In the genomic region with DNA sequence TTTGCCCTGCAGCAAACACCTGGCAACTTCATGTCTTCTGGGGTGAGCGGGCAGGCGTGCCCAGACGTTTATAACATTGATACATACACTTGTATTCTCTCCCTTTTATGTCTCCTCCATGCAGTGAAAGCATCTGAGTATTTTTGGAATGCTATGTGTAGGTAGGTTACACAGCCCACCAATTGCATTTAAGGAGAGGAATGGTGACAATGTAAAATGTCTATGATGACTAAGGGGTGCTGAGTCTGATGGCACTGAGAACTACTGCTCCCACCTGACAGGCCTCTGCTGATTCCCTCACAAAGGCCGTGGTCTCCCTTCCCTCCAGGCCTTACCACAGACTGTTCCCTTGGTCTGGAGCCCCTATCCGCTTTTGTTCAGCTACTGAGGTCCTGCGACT, we compare ENCODE assay signal across 20 cellular contexts. TPM values are rescaled to one million over a fixed set of nuclear protein-coding genes. Genes with fewer than 3 reads are reported as not detected.
DNase-seq lines count a peak whose midpoint lies in the region; ATAC-seq, FAIRE-seq and TF ChIP-seq lines count a peak whose summit lies in the region.
"Had no signal": no experiment of that assay in that cellular context is flagged by ENCODE, and none has a peak within 500 bp of the region (broad histone marks: within the 10 kb centered on the region; RNA-seq: fewer than 3 reads in every experiment).

No MANE protein-coding gene starts in this region.

- peaks cover 11% of the 10 kb centered on the region for H3K4me1 Mint-ChIP-seq in endodermal cell
- H3K4me1 Mint-ChIP-seq: CD8-positive, alpha-beta memory T cell had no signal

- no peaks in the 10 kb centered on the region for H3K27me3 ChIP-seq in right lobe of liver
- no peaks in the 10 kb centered on the region for H3K27me3 ChIP-seq in HepG2 (ENCODE audit: control insufficient read depth in 1 of 2, insufficient read depth in 2 of 2, low read length in 2 of 2)
- no peaks in the 10 kb centered on the region for H3K27me3 ChIP-seq in keratinocyte (ENCODE audit: control insufficient read depth, extremely low read depth, insufficient read depth, low read length)
- no peaks in the 10 kb centered on the region for H3K27me3 ChIP-seq in pancreas
- H3K27me3 ChIP-seq in endodermal cell (ENCODE audit: control insufficient read depth, insufficient read depth, low read length, poor library complexity, severe bottlenecking): no peaks in the 10 kb centered on the region

- no peaks in the 10 kb centered on the region for H3K9me3 Mint-ChIP-seq in endodermal cell
- H3K9me3 Mint-ChIP-seq: CD8-positive, alpha-beta memory T cell had no signal

- no peak overlapping the region for H3K27ac Mint-ChIP-seq in endodermal cell

- H3K4me2 ChIP-seq in HepG2 (ENCODE audit: low read depth, low read length): no peak overlapping the region
- H3K4me2 ChIP-seq in keratinocyte (ENCODE audit: control insufficient read depth, extremely low read depth, insufficient read depth, low read depth, low read length): no peak overlapping the region
- H3K4me2 ChIP-seq: KMS-11 had no signal

- H3K27me3 Mint-ChIP-seq in endodermal cell (ENCODE audit: insufficient read depth): no peaks in the 10 kb centered on the region
- H3K27me3 Mint-ChIP-seq: CD8-positive, alpha-beta memory T cell had no signal

- no peak overlapping the region for H3K9ac ChIP-seq in HepG2 (ENCODE audit: insufficient read depth, low read depth, low read length)
- H3K9ac ChIP-seq in keratinocyte (ENCODE audit: control insufficient read depth, extremely low read depth, insufficient read depth, low read length): no peak overlapping the region
- H3K9ac ChIP-seq in endodermal cell (ENCODE audit: extremely low read depth, low read length, poor library complexity, severe bottlenecking): no peak overlapping the region
- H3K9ac ChIP-seq: KMS-11 had no signal

- peaks cover 0 to 40% (median 17%) of the 10 kb centered on the region in 4 donors for H3K4me1 ChIP-seq in right lobe of liver
- H3K4me1 ChIP-seq in HepG2 (ENCODE audit: insufficient read depth, low read length): peaks cover 34% of the 10 kb centered on the region
- peaks cover 39% of the 10 kb centered on the region for H3K4me1 ChIP-seq in keratinocyte (ENCODE audit: control insufficient read depth, extremely low read depth, insufficient read depth, low read length)
- H3K4me1 ChIP-seq in pancreas: peaks cover 18 to 23% (median 20%) of the 10 kb centered on the region in 3 donors
- H3K4me1 ChIP-seq in endodermal cell (ENCODE audit: control insufficient read depth, insufficient read depth, low read length): no peaks in the 10 kb centered on the region

- TF ChIP-seq POLR2A in right lobe of liver (IDR thresholded peaks at IDR 0.05): no peak
- TF ChIP-seq POLR2A in HepG2 (IDR thresholded peaks at IDR 0.05; ENCODE audit: insufficient read depth in 1 of 2, low read depth in 2 of 2, low read length in 2 of 2): no peak

- H4K20me1 ChIP-seq in HepG2 (ENCODE audit: insufficient read depth, low read length) (no peaks in the 10 kb centered on the region), keratinocyte (ENCODE audit: control insufficient read depth, extremely low read depth, insufficient read depth, low read length) (peaks cover 11% of the 10 kb centered on the region)

- dilution Hi-C loops in keratinocyte (cut with MboI; ENCODE audit: extremely low pct_ligation_motif_present, low sequenced_read_pairs): no loop called here

- H3K27ac ChIP-seq in right lobe of liver (peak overlapping the region in 2 of 3 donors; percentile 80 to 88), HepG2 (ENCODE audit: extremely low read length, insufficient read depth, low read length) (no peak overlapping the region), keratinocyte (ENCODE audit: control insufficient read depth, insufficient read depth, low read length) (no peak overlapping the region), pancreas (no peak overlapping the region), endodermal cell (ENCODE audit: low read depth, low read length) (no peak overlapping the region)
- H3K27ac ChIP-seq: KMS-11 had no signal

- H3K9me3 ChIP-seq in right lobe of liver (no peaks in the 10 kb centered on the region), HepG2 (ENCODE audit: low read length) (no peaks in the 10 kb centered on the region), keratinocyte (ENCODE audit: control insufficient read depth, low read depth, low read length) (no peaks in the 10 kb centered on the region), pancreas (no peaks in the 10 kb centered on the region), endodermal cell (ENCODE audit: control insufficient read depth, low read length) (no peaks in the 10 kb centered on the region)

- H2AFZ ChIP-seq in HepG2 (ENCODE audit: low read length): no peak overlapping the region
- no peak overlapping the region for H2AFZ ChIP-seq in keratinocyte (ENCODE audit: control insufficient read depth, low read length)

- H3K4me3 ChIP-seq in right lobe of liver (no peak overlapping the region), HepG2 (replicated peaks in 1 of 3; ENCODE audit: insufficient read depth in 1 of 3, low read depth in 2 of 3, low read length in 3 of 3) (no peak overlapping the region), keratinocyte (ENCODE audit: control insufficient read depth in 2 of 3, extremely low read depth in 1 of 3, insufficient read depth in 2 of 3, low read depth in 1 of 3, low read length in 3 of 3) (no peak overlapping the region), pancreas (no peak overlapping the region), endodermal cell (ENCODE audit: low read length) (no peak overlapping the region)

- FAIRE-seq in HepG2 (lab: Jason Lieb, UNC): no peak
- peak; percentile 43 for FAIRE-seq in keratinocyte (lab: Jason Lieb, UNC)
- FAIRE-seq in pancreas (lab: Jason Lieb, UNC): no peak
- FAIRE-seq: D721Med, GM12892 had no signal

- no peak overlapping the region for H3K4me3 Mint-ChIP-seq in endodermal cell
- H3K4me3 Mint-ChIP-seq: CD8-positive, alpha-beta memory T cell had no signal

- DNase-seq in right lobe of liver (no peak), HepG2 (ENCODE audit: low spot score) (no peak), keratinocyte (ENCODE audit: low read depth, low spot score) (no peak), putamen (ENCODE audit: low spot score) (peak; percentile 67), HuH-7.5 (ENCODE audit: low spot score) (no peak), pancreas (no peak), endodermal cell (no peak)
- DNase-seq in stimulated activated CD8-positive, alpha-beta memory T cell treated with anti-CD3 and anti-CD28 coated beads, Interleukin-4, amount 100 ng/mL, for 48 hours: no peak
- DNase-seq: 8988T; CD8-positive, alpha-beta memory T cell; NCI-H1417; NCI-H1930; NCI-H226; NCI-H524; NCI-H82 had no signal

- H3K9me1 ChIP-seq in keratinocyte (ENCODE audit: control insufficient read depth, extremely low read depth, insufficient read depth, low read length): peaks cover 5% of the 10 kb centered on the region

- no peaks in the 10 kb centered on the region for H3K79me2 ChIP-seq in HepG2 (ENCODE audit: insufficient read depth, low read length)
- no peaks in the 10 kb centered on the region for H3K79me2 ChIP-seq in keratinocyte (ENCODE audit: control insufficient read depth, insufficient read depth, low read length)

- intact Hi-C loops in right lobe of liver (cut with DNase I): no loop called here
- intact Hi-C loops in HepG2 (cut with micrococcal nuclease; ENCODE audit: unreplicated experiment): no loop called here
- intact Hi-C loops in pancreas (cut with DNase I): no loop called here

- H3K36me3 ChIP-seq in right lobe of liver: peaks cover 8 to 48% (median 19%) of the 10 kb centered on the region in 4 donors
- peaks cover 18 to 45% of the 10 kb centered on the region in 2 experiments for H3K36me3 ChIP-seq in HepG2 (replicated peaks in 1 of 2; ENCODE audit: control insufficient read depth in 1 of 2, insufficient read depth in 2 of 2, low read length in 2 of 2)
- peaks cover 29 to 61% of the 10 kb centered on the region in 2 experiments for H3K36me3 ChIP-seq in keratinocyte (ENCODE audit: control insufficient read depth in 2 of 2, extremely low read depth in 1 of 2, insufficient read depth in 2 of 2, low read length in 2 of 2)
- H3K36me3 ChIP-seq in pancreas: peaks cover 8 to 42% (median 9%) of the 10 kb centered on the region in 3 donors
- peaks cover 69% of the 10 kb centered on the region for H3K36me3 ChIP-seq in endodermal cell (ENCODE audit: control insufficient read depth, insufficient read depth, low read length)

- 51% methylated on average over 2 of the region's 6 CpGs for WGBS in right lobe of liver (ENCODE audit: insufficient coverage, low coverage, low lambda C conversion rate, missing lambda C conversion rate)
- 95% methylated on average over 6 of the region's 6 CpGs for WGBS in HepG2 (ENCODE audit: low lambda C conversion rate)
- WGBS in pancreas, 2 donors: 89 to 90% methylated on average over 6 of the region's 6 CpGs
- WGBS in endodermal cell (ENCODE audit: insufficient coverage in 1 of 2, insufficient read length in 1 of 2), 2 experiments: 89 to 100% methylated on average over 4 to 6 of the region's 6 CpGs

- in situ Hi-C loops in HepG2 (cut with HindIII; ENCODE audit: extremely low pct_ligation_motif_present, low pct_unique_long_range_greater_than_20kb): no loop called here

- TF ChIP-seq CTCF in right lobe of liver (IDR thresholded peaks at IDR 0.05): no peak
- TF ChIP-seq CTCF in HepG2 (CRISPR knock-in tag; IDR thresholded peaks at IDR 0.05): no peak
- TF ChIP-seq CTCF in keratinocyte (optimal IDR thresholded peaks at IDR 0.05 in 1 of 3, IDR thresholded peaks at IDR 0.05 in 1 of 3, conservative IDR thresholded peaks at IDR 0.05 in 1 of 3; ENCODE audit: extremely low read depth in 1 of 3, insufficient read depth in 2 of 3, low read length in 3 of 3): no peak
- no peak for TF ChIP-seq CTCF in pancreas (IDR thresholded peaks at IDR 0.05)
- TF ChIP-seq CTCF in endodermal cell (conservative IDR thresholded peaks at IDR 0.05): no peak

- no peak for TF ChIP-seq RAD21 in HepG2 (CRISPR knock-in tag; IDR thresholded peaks at IDR 0.05)

- CTCF ChIA-PET in HepG2 (lab: Yijun Ruan, JAX; ENCODE audit: low intra/inter-chr PET ratio, low total read pairs): no interaction called here

- peaks cover 59% of the 10 kb centered on the region for H3K36me3 Mint-ChIP-seq in endodermal cell (ENCODE audit: low read depth)

- ATAC-seq in right lobe of liver (no peak), HepG2 (no peak), pancreas (no peak)

- TF ChIP-seq EP300 in HepG2 (IDR thresholded peaks at IDR 0.05; ENCODE audit: low read depth in 2 of 2, low read length in 2 of 2): no peak
- TF ChIP-seq EP300 in HepG2 (CRISPR knock-in tag; IDR thresholded peaks at IDR 0.05; ENCODE audit: borderline replicate concordance): no peak

- no TSS peak for BruUV-seq in HepG2 (replicated peaks; lab: Mats Ljungman, UMichigan)

- POLR2A ChIA-PET in HepG2 (lab: Yijun Ruan, JAX): no interaction called here

RNA-seq across cellular contexts. Expression of a gene that starts 22.9 kb away (rescaled TPM):
- total RNA-seq in right lobe of liver: 1 to 10 TPM in 3 of 6 experiments, under 1 TPM in 3; 0.32 to 1.2 (median 0.87) TPM
- total RNA-seq in HepG2 (2016; rRNA removed; fragmentation: Illumina TruSeq; extraction: Trizol): 0.22 TPM in 1 of 2 replicates, not detected in the other
- not detected in 2 replicates for total RNA-seq in HepG2 (2016; cell fraction: cytosol; rRNA removed; fragmentation: Illumina TruSeq; extraction: Trizol; ENCODE audit: low read depth)
- not detected in 2 replicates for total RNA-seq in HepG2 (2016; cell fraction: insoluble cytoplasmic fraction; rRNA removed; fragmentation: Illumina TruSeq; extraction: Trizol)
- total RNA-seq in HepG2 (2016; cell fraction: membrane; rRNA removed; fragmentation: Illumina TruSeq; extraction: Trizol): not detected in 2 replicates
- not detected in 2 replicates for total RNA-seq in HepG2 (2016; cell fraction: nucleus; rRNA removed; fragmentation: Illumina TruSeq; extraction: Trizol)
- 0.05 and 0.08 TPM in 2 replicates for polyA plus RNA-seq in HepG2 (2011; rRNA removed)
- 0.08 and 0.17 TPM in 2 replicates for polyA plus RNA-seq in HepG2 (2011; cell fraction: cytosol; rRNA removed)
- polyA plus RNA-seq in HepG2 (2011; cell fraction: nucleus; rRNA removed): 0.40 and 1.6 TPM in 2 replicates
- not detected in 2 replicates for polyA plus RNA-seq in HepG2 (2012)
- not detected in 2 replicates for polyA plus RNA-seq in HepG2 (2016; cell fraction: cytosol; fragmentation: Illumina TruSeq; extraction: Trizol; ENCODE audit: low read depth)
- polyA plus RNA-seq in HepG2 (2016; cell fraction: insoluble cytoplasmic fraction; fragmentation: Illumina TruSeq; extraction: Trizol; ENCODE audit: low read depth): not detected in 2 replicates
- polyA plus RNA-seq in HepG2 (2016; cell fraction: membrane; fragmentation: Illumina TruSeq; extraction: Trizol; ENCODE audit: low read depth): not detected in 2 replicates
- polyA plus RNA-seq in HepG2 (2016; cell fraction: nucleus; fragmentation: Illumina TruSeq; extraction: Trizol; ENCODE audit: insufficient read depth, low read depth): 1.5 TPM in 1 of 2 replicates, not detected in the other
- 0.09 TPM in 1 of 2 replicates, not detected in the other for polyA minus RNA-seq in HepG2 (2011; rRNA and poly(A)+ RNA removed; ENCODE audit: low replicate concordance)
- not detected in 2 replicates for polyA minus RNA-seq in HepG2 (2011; cell fraction: cytosol; rRNA and poly(A)+ RNA removed)
- polyA minus RNA-seq in HepG2 (2011; cell fraction: nucleus; rRNA and poly(A)+ RNA removed): not detected in 2 replicates
- 0.07 to 0.09 TPM in 2 of 3 replicates, not detected in the other for polyA plus RNA-seq in keratinocyte
- polyA plus RNA-seq in keratinocyte (2011; ENCODE audit: low read depth): not detected
- not detected in 2 replicates for polyA plus RNA-seq in keratinocyte (2011; cell fraction: cytosol; rRNA removed)
- polyA plus RNA-seq in keratinocyte (2011; cell fraction: nucleus; rRNA removed): 0.78 and 0.89 TPM in 2 replicates
- 0.25 TPM in 1 of 2 replicates, not detected in the other for polyA plus RNA-seq in keratinocyte (2012; ENCODE audit: low replicate concordance)
- polyA minus RNA-seq in keratinocyte: 0.43 TPM in 1 of 3 replicates, not detected in the others
- polyA minus RNA-seq in keratinocyte (2011; cell fraction: cytosol; rRNA and poly(A)+ RNA removed): not detected
- 0.42 TPM in 1 of 2 replicates, not detected in the other for polyA minus RNA-seq in keratinocyte (2011; cell fraction: nucleus; rRNA and poly(A)+ RNA removed)
- under 1 TPM; 0.24 to 0.61 (median 0.50) TPM for total RNA-seq in pancreas
- polyA plus RNA-seq in pancreas: 1 to 10 TPM; 3.7 to 4.4 TPM
- 1 to 10 TPM; 1.3 TPM for total RNA-seq in endodermal cell
- polyA plus RNA-seq in endodermal cell (2013, experiment 1 of 2): 1.0 TPM
- 1.1 TPM for polyA plus RNA-seq in endodermal cell (2013, experiment 2 of 2)
- total RNA-seq: CD8-positive, alpha-beta memory T cell; H4 had no signal
- polyA plus RNA-seq: AG04450; CD8-positive, alpha-beta memory T cell had no signal

RNA-seq across cellular contexts. Expression of a gene that starts 31.9 kb away (rescaled TPM):
- 10 to 100 TPM in 4 of 6 experiments, 1 to 10 TPM in 2; 8.9 to 15.8 (median 11.5) TPM for total RNA-seq in right lobe of liver
- 2.6 and 3.3 TPM in 2 replicates for total RNA-seq in HepG2 (2016; rRNA removed; fragmentation: Illumina TruSeq; extraction: Trizol)
- total RNA-seq in HepG2 (2016; cell fraction: cytosol; rRNA removed; fragmentation: Illumina TruSeq; extraction: Trizol; ENCODE audit: low read depth): 3.1 TPM in 2 replicates
- total RNA-seq in HepG2 (2016; cell fraction: insoluble cytoplasmic fraction; rRNA removed; fragmentation: Illumina TruSeq; extraction: Trizol): 1.9 and 3.4 TPM in 2 replicates
- total RNA-seq in HepG2 (2016; cell fraction: membrane; rRNA removed; fragmentation: Illumina TruSeq; extraction: Trizol): 6.6 and 6.7 TPM in 2 replicates
- 2.1 and 2.7 TPM in 2 replicates for total RNA-seq in HepG2 (2016; cell fraction: nucleus; rRNA removed; fragmentation: Illumina TruSeq; extraction: Trizol)
- 1.8 and 2.2 TPM in 2 replicates for polyA plus RNA-seq in HepG2 (2011; rRNA removed)
- 1.8 and 3.2 TPM in 2 replicates for polyA plus RNA-seq in HepG2 (2011; cell fraction: cytosol; rRNA removed)
- polyA plus RNA-seq in HepG2 (2011; cell fraction: nucleus; rRNA removed): 6.0 and 8.0 TPM in 2 replicates
- 0.98 and 1.3 TPM in 2 replicates for polyA plus RNA-seq in HepG2 (2012)
- polyA plus RNA-seq in HepG2 (2016; cell fraction: cytosol; fragmentation: Illumina TruSeq; extraction: Trizol; ENCODE audit: low read depth): 4.1 and 4.7 TPM in 2 replicates
- 3.4 and 4.4 TPM in 2 replicates for polyA plus RNA-seq in HepG2 (2016; cell fraction: insoluble cytoplasmic fraction; fragmentation: Illumina TruSeq; extraction: Trizol; ENCODE audit: low read depth)
- polyA plus RNA-seq in HepG2 (2016; cell fraction: membrane; fragmentation: Illumina TruSeq; extraction: Trizol; ENCODE audit: low read depth): 7.9 and 8.8 TPM in 2 replicates
- 5.9 and 7.0 TPM in 2 replicates for polyA plus RNA-seq in HepG2 (2016; cell fraction: nucleus; fragmentation: Illumina TruSeq; extraction: Trizol; ENCODE audit: insufficient read depth, low read depth)
- 2.7 and 10.4 TPM in 2 replicates for polyA minus RNA-seq in HepG2 (2011; rRNA and poly(A)+ RNA removed; ENCODE audit: low replicate concordance)
- 1.5 and 1.6 TPM in 2 replicates for polyA minus RNA-seq in HepG2 (2011; cell fraction: cytosol; rRNA and poly(A)+ RNA removed)
- 1.9 and 3.5 TPM in 2 replicates for polyA minus RNA-seq in HepG2 (2011; cell fraction: nucleus; rRNA and poly(A)+ RNA removed)
- polyA plus RNA-seq in keratinocyte: 11.3 to 21.1 TPM (median 12.2 TPM) in 3 replicates
- 1.6 TPM for polyA plus RNA-seq in keratinocyte (2011; ENCODE audit: low read depth)
- polyA plus RNA-seq in keratinocyte (2011; cell fraction: cytosol; rRNA removed): 7.8 and 24.6 TPM in 2 replicates
- 16.5 and 25.9 TPM in 2 replicates for polyA plus RNA-seq in keratinocyte (2011; cell fraction: nucleus; rRNA removed)
- 9.8 and 36.4 TPM in 2 replicates for polyA plus RNA-seq in keratinocyte (2012; ENCODE audit: low replicate concordance)
- polyA minus RNA-seq in keratinocyte: 6.2 to 25.9 TPM (median 9.1 TPM) in 3 replicates
- polyA minus RNA-seq in keratinocyte (2011; cell fraction: cytosol; rRNA and poly(A)+ RNA removed): 42.2 TPM
- 13.7 and 15.8 TPM in 2 replicates for polyA minus RNA-seq in keratinocyte (2011; cell fraction: nucleus; rRNA and poly(A)+ RNA removed)
- total RNA-seq in pancreas: 10 to 100 TPM in 1 of 6 donors, 1 to 10 TPM in 5; 5.2 to 10.7 (median 7.8) TPM
- polyA plus RNA-seq in pancreas: 10 to 100 TPM; 11.7 to 13.6 TPM
- 10 to 100 TPM; 22.2 to 24.9 TPM for total RNA-seq in endodermal cell
- 13.9 TPM for polyA plus RNA-seq in endodermal cell (2013, experiment 1 of 2)
- polyA plus RNA-seq in endodermal cell (2013, experiment 2 of 2): 14.7 TPM

RNA-seq across cellular contexts. Expression of a gene that starts 50.0 kb away (rescaled TPM):
- 10 to 100 TPM; 35.7 to 63.2 (median 44.4) TPM for total RNA-seq in right lobe of liver
- 28.9 and 29.7 TPM in 2 replicates for total RNA-seq in HepG2 (2016; rRNA removed; fragmentation: Illumina TruSeq; extraction: Trizol)
- total RNA-seq in HepG2 (2016; cell fraction: cytosol; rRNA removed; fragmentation: Illumina TruSeq; extraction: Trizol; ENCODE audit: low read depth): 5.7 and 5.9 TPM in 2 replicates
- 26.4 and 28.8 TPM in 2 replicates for total RNA-seq in HepG2 (2016; cell fraction: insoluble cytoplasmic fraction; rRNA removed; fragmentation: Illumina TruSeq; extraction: Trizol)
- total RNA-seq in HepG2 (2016; cell fraction: membrane; rRNA removed; fragmentation: Illumina TruSeq; extraction: Trizol): 13.5 and 15.5 TPM in 2 replicates
- 18.1 and 19.1 TPM in 2 replicates for total RNA-seq in HepG2 (2016; cell fraction: nucleus; rRNA removed; fragmentation: Illumina TruSeq; extraction: Trizol)
- polyA plus RNA-seq in HepG2 (2011; rRNA removed): 26.0 and 26.6 TPM in 2 replicates
- 16.8 and 22.0 TPM in 2 replicates for polyA plus RNA-seq in HepG2 (2011; cell fraction: cytosol; rRNA removed)
- 34.0 and 38.2 TPM in 2 replicates for polyA plus RNA-seq in HepG2 (2011; cell fraction: nucleus; rRNA removed)
- 20.3 and 22.7 TPM in 2 replicates for polyA plus RNA-seq in HepG2 (2012)
- polyA plus RNA-seq in HepG2 (2016; cell fraction: cytosol; fragmentation: Illumina TruSeq; extraction: Trizol; ENCODE audit: low read depth): 4.3 and 4.6 TPM in 2 replicates
- 22.1 and 30.0 TPM in 2 replicates for polyA plus RNA-seq in HepG2 (2016; cell fraction: insoluble cytoplasmic fraction; fragmentation: Illumina TruSeq; extraction: Trizol; ENCODE audit: low read depth)
- polyA plus RNA-seq in HepG2 (2016; cell fraction: membrane; fragmentation: Illumina TruSeq; extraction: Trizol; ENCODE audit: low read depth): 9.7 and 10.4 TPM in 2 replicates
- 30.2 and 32.6 TPM in 2 replicates for polyA plus RNA-seq in HepG2 (2016; cell fraction: nucleus; fragmentation: Illumina TruSeq; extraction: Trizol; ENCODE audit: insufficient read depth, low read depth)
- 92.9 and 98.5 TPM in 2 replicates for polyA minus RNA-seq in HepG2 (2011; rRNA and poly(A)+ RNA removed; ENCODE audit: low replicate concordance)
- polyA minus RNA-seq in HepG2 (2011; cell fraction: cytosol; rRNA and poly(A)+ RNA removed): 32.7 and 33.4 TPM in 2 replicates
- polyA minus RNA-seq in HepG2 (2011; cell fraction: nucleus; rRNA and poly(A)+ RNA removed): 19.2 and 21.4 TPM in 2 replicates
- polyA plus RNA-seq in keratinocyte: 45.7 to 83.2 TPM (median 55.3 TPM) in 3 replicates
- polyA plus RNA-seq in keratinocyte (2011; ENCODE audit: low read depth): 39.1 TPM
- 60.1 and 76.2 TPM in 2 replicates for polyA plus RNA-seq in keratinocyte (2011; cell fraction: cytosol; rRNA removed)
- polyA plus RNA-seq in keratinocyte (2011; cell fraction: nucleus; rRNA removed): 78.4 and 86.2 TPM in 2 replicates
- polyA plus RNA-seq in keratinocyte (2012; ENCODE audit: low replicate concordance): 27.6 and 80.8 TPM in 2 replicates
- polyA minus RNA-seq in keratinocyte: 151 to 271 TPM (median 173 TPM) in 3 replicates
- polyA minus RNA-seq in keratinocyte (2011; cell fraction: cytosol; rRNA and poly(A)+ RNA removed): 162 TPM
- 91.1 and 106 TPM in 2 replicates for polyA minus RNA-seq in keratinocyte (2011; cell fraction: nucleus; rRNA and poly(A)+ RNA removed)
- total RNA-seq in pancreas: 10 to 100 TPM; 27.5 to 49.9 (median 40.7) TPM
- 10 to 100 TPM; 28.3 to 31.7 TPM for polyA plus RNA-seq in pancreas
- total RNA-seq in endodermal cell: 10 to 100 TPM; 64.9 to 76.6 TPM
- 51.3 TPM for polyA plus RNA-seq in endodermal cell (2013, experiment 1 of 2)
- 49.8 TPM for polyA plus RNA-seq in endodermal cell (2013, experiment 2 of 2)

Comparison
In these comparisons a context has a peak if more than half of its experiments do, and no peak if none do; other contexts are left out.
1. H3K27ac ChIP-seq: peak in right lobe of liver (2 of 3); none in HepG2 (single experiment), keratinocyte (single experiment), pancreas (0 of 4) and endodermal cell (single experiment).